ENCODE assay signal across 25 cellular contexts in genomic region chr4:152715076-152715475, GRCh38.
"Had no signal": no experiment of that assay in that cellular context is flagged by ENCODE, and none has a peak within 500 bp of the region (broad histone marks: within the 10 kb centered on the region; RNA-seq: fewer than 3 reads in every experiment).

No MANE protein-coding gene starts in this region.

- H3K4me1 ChIP-seq: gastrocnemius medialis, pancreas, right lobe of liver, tibial nerve, upper lobe of right lung, uterus had no signal

- H3K27ac ChIP-seq: epithelial cell of prostate, gastrocnemius medialis, hepatocyte, neutrophil, pancreas, right lobe of liver, thoracic aorta, tibial nerve, upper lobe of right lung, uterus had no signal

- H3K9me3 ChIP-seq: gastrocnemius medialis, mucosa of descending colon, neutrophil, pancreas, right lobe of liver, thoracic aorta, tibial nerve, upper lobe of right lung, uterus had no signal

- FAIRE-seq: colon, islet of Langerhans, pancreas, small intestine had no signal

- DNase-seq: effector CD8-positive, alpha-beta T cell; endodermal cell; foreskin fibroblast; gastrocnemius medialis; head of caudate nucleus; kidney glomerular epithelial cell; mucosa of descending colon; naive B cell; pancreas; right lobe of liver; small intestine; stimulated activated CD4-positive, alpha-beta T cell treated with anti-CD3 and anti-CD28 coated beads, Interleukin-15, amount 100 ng/mL, for 24 hours; stimulated activated CD4-positive, alpha-beta T cell treated with anti-CD3 and anti-CD28 coated beads, Interleukin-2, amount 100 ng/mL, for 48 hours; stimulated activated naive B cell treated with anti-CD40 and anti-IgM and Interleukin-4, amounts not matched to agents 10 μg/mL and 1 μg/mL and 100 μg/mL, for 72 hours; upper lobe of right lung; uterus had no signal

- ATAC-seq: gastrocnemius medialis; mucosa of descending colon; natural killer cell treated with Interleukin-12 subunit alpha and Interleukin-12 subunit beta and Interleukin-15 and Interleukin-18, amount 100 ng/mL, for 72 hours; pancreas; right lobe of liver; stimulated activated naive B cell treated with anti-CD40 and anti-IgM and Interleukin-4, amounts not matched to agents 10 μg/mL and 1 μg/mL and 100 μg/mL, for 72 hours; upper lobe of right lung had no signal

- H3K27me3 ChIP-seq: gastrocnemius medialis, hepatocyte, neutrophil, pancreas, right lobe of liver, tibial nerve, upper lobe of right lung, uterus had no signal

- H3K79me2 ChIP-seq: hepatocyte had no signal

- H3K4me2 ChIP-seq: hepatocyte had no signal

- H2AFZ ChIP-seq: hepatocyte had no signal

- H3K36me3 ChIP-seq: gastrocnemius medialis, neutrophil, pancreas, right lobe of liver, thoracic aorta, tibial nerve, upper lobe of right lung, uterus had no signal

- H3K4me3 ChIP-seq: gastrocnemius medialis, hepatocyte, lung, mucosa of descending colon, pancreas, right lobe of liver, thoracic aorta, tibial nerve, upper lobe of right lung, uterus had no signal
